In the genomic region with DNA sequence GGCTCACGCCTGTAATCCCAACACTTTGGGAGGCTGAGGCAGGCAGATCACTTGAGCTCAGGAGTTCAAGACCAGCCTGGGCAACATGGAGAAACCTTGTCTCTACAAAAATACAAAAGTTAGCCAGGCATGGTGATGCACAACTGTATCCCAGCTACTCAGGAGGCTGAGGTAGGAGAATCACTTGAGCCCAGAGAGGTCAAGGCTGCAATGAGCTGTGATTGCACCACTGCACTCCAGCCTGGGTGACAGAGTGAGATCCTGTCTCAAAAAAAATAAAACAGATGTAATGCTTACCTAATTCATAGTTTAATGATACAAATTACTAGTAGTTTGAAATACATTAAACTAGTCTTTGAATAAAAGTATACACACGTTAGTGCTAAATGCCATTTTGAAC, we compare ENCODE assay signal across 1 cellular context.
TF ChIP-seq lines count a peak whose summit lies in the region.

No MANE protein-coding gene starts in this region.

TF ChIP-seq in IMR-90, 13 proteins besides CTCF, POLR2A, EP300 and RAD21:
- TF ChIP-seq CEBPB (IDR thresholded peaks at IDR 0.05; ENCODE audit: low read depth, low read length): peak; percentile 29; the same call in 1 of the 2 replicates
